ENCODE assay signal across 1 cellular context in the genomic region with DNA sequence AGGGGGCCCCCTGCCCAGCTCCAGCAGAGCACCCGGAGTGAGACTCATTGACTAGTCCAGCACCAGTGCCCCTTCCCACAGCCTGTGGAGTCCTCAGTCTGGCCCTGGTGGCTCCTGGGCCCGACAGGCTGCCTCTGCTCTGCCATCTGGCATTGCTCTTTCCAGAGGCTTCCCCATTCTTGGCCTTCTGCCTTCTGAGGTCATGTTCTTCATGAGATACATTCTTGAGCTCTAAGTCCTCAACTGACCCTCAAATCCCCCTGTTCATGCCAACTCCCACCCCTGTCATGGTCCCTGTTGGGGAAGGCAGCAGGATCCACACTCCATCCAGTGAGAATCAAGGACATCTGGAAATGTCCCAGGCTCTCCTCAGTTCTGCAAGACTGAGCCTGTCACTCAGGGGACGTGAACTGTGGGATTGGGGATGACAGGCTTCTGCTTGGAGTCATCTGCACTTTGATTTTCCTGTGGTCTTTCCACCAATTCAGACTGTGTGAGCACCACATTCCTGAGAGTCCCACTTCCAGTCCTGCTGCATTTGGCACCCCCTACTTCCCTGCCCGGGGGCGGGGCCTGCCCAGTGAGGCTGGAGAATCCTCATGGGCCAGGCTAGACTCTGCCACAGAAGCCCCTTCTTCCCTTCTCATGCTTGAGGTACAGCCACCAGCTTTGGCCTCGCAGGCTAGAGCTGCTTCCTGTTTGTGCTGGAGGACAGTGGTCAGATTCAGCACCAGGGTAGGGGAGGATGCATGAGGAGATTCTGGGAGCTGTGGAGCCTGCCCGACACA.
TF ChIP-seq lines count a peak whose summit lies in the region.

No MANE protein-coding gene starts in this region.

TF ChIP-seq in HepG2, 621 proteins besides CTCF, POLR2A, EP300 and RAD21:
- TF ChIP-seq CAMTA2 (CRISPR knock-in tag; IDR thresholded peaks at IDR 0.05; ENCODE audit: borderline replicate concordance), result no peak
- TF ChIP-seq, protein P1, sequence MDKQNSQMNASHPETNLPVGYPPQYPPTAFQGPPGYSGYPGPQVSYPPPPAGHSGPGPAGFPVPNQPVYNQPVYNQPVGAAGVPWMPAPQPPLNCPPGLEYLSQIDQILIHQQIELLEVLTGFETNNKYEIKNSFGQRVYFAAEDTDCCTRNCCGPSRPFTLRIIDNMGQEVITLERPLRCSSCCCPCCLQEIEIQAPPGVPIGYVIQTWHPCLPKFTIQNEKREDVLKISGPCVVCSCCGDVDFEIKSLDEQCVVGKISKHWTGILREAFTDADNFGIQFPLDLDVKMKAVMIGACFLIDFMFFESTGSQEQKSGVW (CRISPR knock-in tag; IDR thresholded peaks at IDR 0.05; ENCODE audit: borderline replicate concordance), result no peak
- TF ChIP-seq ZNF274 (CRISPR knock-in tag; IDR thresholded peaks at IDR 0.05), result 0 out of 2 replicates have a peak, but pooled peaks have one; percentile 23
- no peak for TF ChIP-seq SMAD9 (CRISPR knock-in tag; IDR thresholded peaks at IDR 0.05)
- TF ChIP-seq SCMH1 (CRISPR knock-in tag; IDR thresholded peaks at IDR 0.05; ENCODE audit: borderline replicate concordance), result no peak
- no peak for TF ChIP-seq ZNF746 (CRISPR knock-in tag; IDR thresholded peaks at IDR 0.05)
- no peak for TF ChIP-seq KLF11 (CRISPR knock-in tag; IDR thresholded peaks at IDR 0.05)
- TF ChIP-seq HMG20A (CRISPR knock-in tag; IDR thresholded peaks at IDR 0.05; ENCODE audit: borderline replicate concordance), result no peak
- TF ChIP-seq ZNF629 (CRISPR knock-in tag; conservative IDR thresholded peaks at IDR 0.05), result no peak
- 0 out of 2 replicates have a peak, but pooled peaks have one; percentile 36 for TF ChIP-seq ZNF598 (CRISPR knock-in tag; IDR thresholded peaks at IDR 0.05; ENCODE audit: borderline replicate concordance)
- no peak for TF ChIP-seq RCOR2 (CRISPR knock-in tag; IDR thresholded peaks at IDR 0.05)
- TF ChIP-seq GLI4 (CRISPR knock-in tag; IDR thresholded peaks at IDR 0.05; ENCODE audit: borderline replicate concordance), result 0 out of 2 replicates have a peak, but pooled peaks have one; percentile 39
- TF ChIP-seq TGIF2 (CRISPR knock-in tag; IDR thresholded peaks at IDR 0.05), result no peak
- 0 out of 2 replicates have a peak, but pooled peaks have one; percentile 42 for TF ChIP-seq ZNF337 (CRISPR knock-in tag; IDR thresholded peaks at IDR 0.05; ENCODE audit: borderline replicate concordance, low read depth)
- TF ChIP-seq, protein P2, sequence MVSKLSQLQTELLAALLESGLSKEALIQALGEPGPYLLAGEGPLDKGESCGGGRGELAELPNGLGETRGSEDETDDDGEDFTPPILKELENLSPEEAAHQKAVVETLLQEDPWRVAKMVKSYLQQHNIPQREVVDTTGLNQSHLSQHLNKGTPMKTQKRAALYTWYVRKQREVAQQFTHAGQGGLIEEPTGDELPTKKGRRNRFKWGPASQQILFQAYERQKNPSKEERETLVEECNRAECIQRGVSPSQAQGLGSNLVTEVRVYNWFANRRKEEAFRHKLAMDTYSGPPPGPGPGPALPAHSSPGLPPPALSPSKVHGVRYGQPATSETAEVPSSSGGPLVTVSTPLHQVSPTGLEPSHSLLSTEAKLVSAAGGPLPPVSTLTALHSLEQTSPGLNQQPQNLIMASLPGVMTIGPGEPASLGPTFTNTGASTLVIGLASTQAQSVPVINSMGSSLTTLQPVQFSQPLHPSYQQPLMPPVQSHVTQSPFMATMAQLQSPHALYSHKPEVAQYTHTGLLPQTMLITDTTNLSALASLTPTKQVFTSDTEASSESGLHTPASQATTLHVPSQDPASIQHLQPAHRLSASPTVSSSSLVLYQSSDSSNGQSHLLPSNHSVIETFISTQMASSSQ (IDR thresholded peaks at IDR 0.05; ENCODE audit: low read depth), result no peak
- TF ChIP-seq, protein P2 (CRISPR knock-in tag; IDR thresholded peaks at IDR 0.05; ENCODE audit: borderline replicate concordance), result no peak
- no peak for TF ChIP-seq SAP130 (CRISPR knock-in tag; IDR thresholded peaks at IDR 0.05; ENCODE audit: low read depth)
- no peak for TF ChIP-seq YEATS2 (CRISPR knock-in tag; IDR thresholded peaks at IDR 0.05; ENCODE audit: borderline replicate concordance)
- no peak for TF ChIP-seq ZNF615 (CRISPR knock-in tag; IDR thresholded peaks at IDR 0.05; ENCODE audit: borderline replicate concordance)
- TF ChIP-seq, protein P3, sequence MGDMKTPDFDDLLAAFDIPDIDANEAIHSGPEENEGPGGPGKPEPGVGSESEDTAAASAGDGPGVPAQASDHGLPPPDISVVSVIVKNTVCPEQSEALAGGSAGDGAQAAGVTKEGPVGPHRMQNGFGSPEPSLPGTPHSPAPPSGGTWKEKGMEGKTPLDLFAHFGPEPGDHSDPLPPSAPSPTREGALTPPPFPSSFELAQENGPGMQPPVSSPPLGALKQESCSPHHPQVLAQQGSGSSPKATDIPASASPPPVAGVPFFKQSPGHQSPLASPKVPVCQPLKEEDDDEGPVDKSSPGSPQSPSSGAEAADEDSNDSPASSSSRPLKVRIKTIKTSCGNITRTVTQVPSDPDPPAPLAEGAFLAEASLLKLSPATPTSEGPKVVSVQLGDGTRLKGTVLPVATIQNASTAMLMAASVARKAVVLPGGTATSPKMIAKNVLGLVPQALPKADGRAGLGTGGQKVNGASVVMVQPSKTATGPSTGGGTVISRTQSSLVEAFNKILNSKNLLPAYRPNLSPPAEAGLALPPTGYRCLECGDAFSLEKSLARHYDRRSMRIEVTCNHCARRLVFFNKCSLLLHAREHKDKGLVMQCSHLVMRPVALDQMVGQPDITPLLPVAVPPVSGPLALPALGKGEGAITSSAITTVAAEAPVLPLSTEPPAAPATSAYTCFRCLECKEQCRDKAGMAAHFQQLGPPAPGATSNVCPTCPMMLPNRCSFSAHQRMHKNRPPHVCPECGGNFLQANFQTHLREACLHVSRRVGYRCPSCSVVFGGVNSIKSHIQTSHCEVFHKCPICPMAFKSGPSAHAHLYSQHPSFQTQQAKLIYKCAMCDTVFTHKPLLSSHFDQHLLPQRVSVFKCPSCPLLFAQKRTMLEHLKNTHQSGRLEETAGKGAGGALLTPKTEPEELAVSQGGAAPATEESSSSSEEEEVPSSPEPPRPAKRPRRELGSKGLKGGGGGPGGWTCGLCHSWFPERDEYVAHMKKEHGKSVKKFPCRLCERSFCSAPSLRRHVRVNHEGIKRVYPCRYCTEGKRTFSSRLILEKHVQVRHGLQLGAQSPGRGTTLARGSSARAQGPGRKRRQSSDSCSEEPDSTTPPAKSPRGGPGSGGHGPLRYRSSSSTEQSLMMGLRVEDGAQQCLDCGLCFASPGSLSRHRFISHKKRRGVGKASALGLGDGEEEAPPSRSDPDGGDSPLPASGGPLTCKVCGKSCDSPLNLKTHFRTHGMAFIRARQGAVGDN (CRISPR knock-in tag; IDR thresholded peaks at IDR 0.05), result peak; percentile 67
- no peak for TF ChIP-seq MTF2 (CRISPR knock-in tag; IDR thresholded peaks at IDR 0.05; ENCODE audit: borderline replicate concordance)
- TF ChIP-seq, protein P4, sequence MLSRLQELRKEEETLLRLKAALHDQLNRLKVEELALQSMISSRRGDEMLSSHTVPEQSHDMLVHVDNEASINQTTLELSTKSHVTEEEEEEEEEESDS (CRISPR knock-in tag; IDR thresholded peaks at IDR 0.05; ENCODE audit: borderline replicate concordance), result no peak
- TF ChIP-seq, protein P5, sequence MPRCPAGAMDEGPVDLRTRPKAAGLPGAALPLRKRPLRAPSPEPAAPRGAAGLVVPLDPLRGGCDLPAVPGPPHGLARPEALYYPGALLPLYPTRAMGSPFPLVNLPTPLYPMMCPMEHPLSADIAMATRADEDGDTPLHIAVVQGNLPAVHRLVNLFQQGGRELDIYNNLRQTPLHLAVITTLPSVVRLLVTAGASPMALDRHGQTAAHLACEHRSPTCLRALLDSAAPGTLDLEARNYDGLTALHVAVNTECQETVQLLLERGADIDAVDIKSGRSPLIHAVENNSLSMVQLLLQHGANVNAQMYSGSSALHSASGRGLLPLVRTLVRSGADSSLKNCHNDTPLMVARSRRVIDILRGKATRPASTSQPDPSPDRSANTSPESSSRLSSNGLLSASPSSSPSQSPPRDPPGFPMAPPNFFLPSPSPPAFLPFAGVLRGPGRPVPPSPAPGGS (CRISPR knock-in tag; IDR thresholded peaks at IDR 0.05), result 0 out of 2 replicates have a peak, but pooled peaks have one; percentile 53
- TF ChIP-seq TAF1 (CRISPR knock-in tag; IDR thresholded peaks at IDR 0.05), result no peak
- TF ChIP-seq, protein P6, sequence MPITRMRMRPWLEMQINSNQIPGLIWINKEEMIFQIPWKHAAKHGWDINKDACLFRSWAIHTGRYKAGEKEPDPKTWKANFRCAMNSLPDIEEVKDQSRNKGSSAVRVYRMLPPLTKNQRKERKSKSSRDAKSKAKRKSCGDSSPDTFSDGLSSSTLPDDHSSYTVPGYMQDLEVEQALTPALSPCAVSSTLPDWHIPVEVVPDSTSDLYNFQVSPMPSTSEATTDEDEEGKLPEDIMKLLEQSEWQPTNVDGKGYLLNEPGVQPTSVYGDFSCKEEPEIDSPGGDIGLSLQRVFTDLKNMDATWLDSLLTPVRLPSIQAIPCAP (CRISPR knock-in tag; IDR thresholded peaks at IDR 0.05; ENCODE audit: low read depth), result no peak
- TF ChIP-seq ZNF547 (CRISPR knock-in tag; IDR thresholded peaks at IDR 0.05), result 0 out of 2 replicates have a peak, but pooled peaks have one; percentile 65
- TF ChIP-seq NRL (CRISPR knock-in tag; IDR thresholded peaks at IDR 0.05; ENCODE audit: borderline replicate concordance), result peak; percentile 51; the same call in 1 of the 2 replicates
- no peak for TF ChIP-seq SRF (IDR thresholded peaks at IDR 0.05; ENCODE audit: low read depth, low read length)
- no peak for TF ChIP-seq POLR2G (IDR thresholded peaks at IDR 0.05; ENCODE audit: low read depth, low read length)
- TF ChIP-seq, protein P7, sequence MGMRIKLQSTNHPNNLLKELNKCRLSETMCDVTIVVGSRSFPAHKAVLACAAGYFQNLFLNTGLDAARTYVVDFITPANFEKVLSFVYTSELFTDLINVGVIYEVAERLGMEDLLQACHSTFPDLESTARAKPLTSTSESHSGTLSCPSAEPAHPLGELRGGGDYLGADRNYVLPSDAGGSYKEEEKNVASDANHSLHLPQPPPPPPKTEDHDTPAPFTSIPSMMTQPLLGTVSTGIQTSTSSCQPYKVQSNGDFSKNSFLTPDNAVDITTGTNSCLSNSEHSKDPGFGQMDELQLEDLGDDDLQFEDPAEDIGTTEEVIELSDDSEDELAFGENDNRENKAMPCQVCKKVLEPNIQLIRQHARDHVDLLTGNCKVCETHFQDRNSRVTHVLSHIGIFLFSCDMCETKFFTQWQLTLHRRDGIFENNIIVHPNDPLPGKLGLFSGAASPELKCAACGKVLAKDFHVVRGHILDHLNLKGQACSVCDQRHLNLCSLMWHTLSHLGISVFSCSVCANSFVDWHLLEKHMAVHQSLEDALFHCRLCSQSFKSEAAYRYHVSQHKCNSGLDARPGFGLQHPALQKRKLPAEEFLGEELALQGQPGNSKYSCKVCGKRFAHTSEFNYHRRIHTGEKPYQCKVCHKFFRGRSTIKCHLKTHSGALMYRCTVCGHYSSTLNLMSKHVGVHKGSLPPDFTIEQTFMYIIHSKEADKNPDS (CRISPR knock-in tag; IDR thresholded peaks at IDR 0.05), result no peak
- TF ChIP-seq HOXD1 (CRISPR knock-in tag; IDR thresholded peaks at IDR 0.05), result no peak
- TF ChIP-seq JUNB (CRISPR knock-in tag; IDR thresholded peaks at IDR 0.05; ENCODE audit: borderline replicate concordance), result no peak
- TF ChIP-seq ZIK1 (CRISPR knock-in tag; IDR thresholded peaks at IDR 0.05; ENCODE audit: borderline replicate concordance, low read depth), result no peak
- 0 out of 2 replicates have a peak, but pooled peaks have one; percentile 50 for TF ChIP-seq ZNF891 (CRISPR knock-in tag; IDR thresholded peaks at IDR 0.05)
- TF ChIP-seq TOPORS (CRISPR knock-in tag; IDR thresholded peaks at IDR 0.05), result no peak
